Comparison of ENCODE assay signal across 20 cellular contexts in the genomic region with DNA sequence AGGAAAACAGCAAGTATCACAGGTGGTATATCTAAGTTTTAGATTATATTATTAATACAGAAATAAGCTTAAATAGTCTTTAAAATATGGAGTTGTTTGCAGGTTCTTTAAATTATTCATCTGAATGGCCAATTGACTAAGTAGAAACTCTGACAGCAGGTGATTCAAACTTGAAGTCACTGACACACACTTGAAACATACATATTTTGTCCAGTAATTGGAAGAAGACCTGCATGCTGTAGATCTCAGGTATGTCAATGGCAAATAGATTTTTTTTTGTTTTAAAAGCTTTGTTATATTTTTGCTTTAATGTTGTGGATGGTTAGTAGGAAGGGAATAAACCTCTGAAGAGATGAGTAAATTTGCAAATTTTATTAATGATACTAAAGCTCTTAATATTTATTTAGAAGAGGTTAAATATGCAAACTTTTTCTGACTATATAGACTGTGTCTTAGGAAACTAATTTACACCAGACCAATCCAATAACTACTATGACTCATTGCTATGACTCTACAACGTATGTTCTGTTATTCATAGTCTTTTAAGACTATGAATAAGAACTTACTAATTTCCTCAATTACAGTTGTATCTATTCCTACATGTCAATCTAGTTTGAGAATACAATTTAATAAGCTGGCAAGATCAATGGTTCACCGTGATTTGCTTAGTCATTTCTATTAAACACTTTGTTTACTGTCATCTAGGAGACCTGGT. TPM values are rescaled to one million over a fixed set of nuclear protein-coding genes. Genes with fewer than 3 reads are reported as not detected.
"Had no signal": no experiment of that assay in that cellular context is flagged by ENCODE, and none has a peak within 500 bp of the region (broad histone marks: within the 10 kb centered on the region; RNA-seq: fewer than 3 reads in every experiment).

No MANE protein-coding gene starts in this region.

- H3K9me3 ChIP-seq: ascending aorta, gastroesophageal sphincter, psoas muscle, thoracic aorta, upper lobe of right lung had no signal

- H3K4me2 ChIP-seq: neural progenitor cell had no signal

- DNase-seq: activated CD4-positive, alpha-beta T cell treated with anti-CD3 and anti-CD28 coated beads, Interleukin-2, amount 50 U/mL, for 4 hours; activated CD4-positive, CD25-positive, alpha-beta regulatory T cell treated with anti-CD3 and anti-CD28 coated beads, Interleukin-2, amount 50 U/mL, for 72 hours; activated CD8-positive, alpha-beta memory T cell treated with anti-CD3 and anti-CD28 coated beads, Interleukin-2, amount 10 ng/mL, durations not matched to agents 7 days and 5 days; activated naive CD4-positive, alpha-beta T cell treated with anti-CD3 and anti-CD28 coated beads, Interleukin-2, amount 10 ng/mL, durations not matched to agents 7 days and 5 days; activated T-cell treated with anti-CD3 and anti-CD28 coated beads, Interleukin-2, amount 50 U/mL, for 1 hour; heart right ventricle; naive B cell; psoas muscle; stimulated activated naive CD8-positive, alpha-beta T cell treated with anti-CD3 and anti-CD28 coated beads, Interleukin-15, amount 100 ng/mL, for 72 hours; T-cell; T-helper 9 cell; upper lobe of right lung had no signal

- H3K36me3 ChIP-seq: ascending aorta, cardiac muscle cell, gastroesophageal sphincter, heart right ventricle, neural progenitor cell, thoracic aorta, upper lobe of right lung had no signal

- H3K4me1 ChIP-seq: ascending aorta, gastroesophageal sphincter, neural progenitor cell, psoas muscle, upper lobe of right lung had no signal

- H3K27ac ChIP-seq: ascending aorta, cardiac muscle cell, gastroesophageal sphincter, heart right ventricle, neural progenitor cell, psoas muscle, thoracic aorta, upper lobe of right lung had no signal

- H3K27me3 ChIP-seq: ascending aorta, cardiac muscle cell, gastroesophageal sphincter, heart right ventricle, neural progenitor cell, upper lobe of right lung had no signal

- H3K9ac ChIP-seq: neural progenitor cell had no signal

- H2AFZ ChIP-seq: neural progenitor cell had no signal

- ATAC-seq: activated CD8-positive, alpha-beta memory T cell treated with anti-CD3 and anti-CD28 coated beads, Interleukin-2, amount 10 ng/mL, durations not matched to agents 7 days and 5 days; gastroesophageal sphincter; heart right ventricle; psoas muscle; sciatic nerve; stimulated activated naive CD8-positive, alpha-beta T cell treated with anti-CD3 and anti-CD28 coated beads, Interleukin-15, amount 100 ng/mL, for 72 hours; T-cell; upper lobe of right lung had no signal

- H3K4me3 ChIP-seq: ascending aorta, cardiac muscle cell, gastroesophageal sphincter, heart right ventricle, lung, neural progenitor cell, psoas muscle, thoracic aorta, upper lobe of right lung had no signal

RNA-seq across cellular contexts. Expression of a gene that starts 53.9 kb away (rescaled TPM):
- total RNA-seq: osteocyte had no signal
- polyA plus RNA-seq: cardiac muscle cell had no signal
